ENCODE assay signal across 9 cellular contexts in genomic region chr11:78715639-78716311, GRCh38.
DNase-seq lines count a peak whose midpoint lies in the region; ATAC-seq and TF ChIP-seq lines count a peak whose summit lies in the region.
"Had no signal": no experiment of that assay in that cellular context is flagged by ENCODE, and none has a peak within 500 bp of the region (broad histone marks: within the 10 kb centered on the region; RNA-seq: fewer than 3 reads in every experiment).

No MANE protein-coding gene starts in this region.

- H3K79me2 ChIP-seq in PC-3 (ENCODE audit: low read length): no peaks in the 10 kb centered on the region

- H3K4me1 Mint-ChIP-seq in stimulated activated effector memory CD8-positive, alpha-beta T cell treated with anti-CD3 and anti-CD28 coated beads, Interleukin-12 subunit alpha, Interleukin-12 subunit beta, amount 100 ng/mL, for 72 hours: no peaks in the 10 kb centered on the region
- H3K4me1 Mint-ChIP-seq: naive thymus-derived CD4-positive, alpha-beta T cell had no signal

- H3K36me3 ChIP-seq in PC-3 (ENCODE audit: low read depth, low read length): no peaks in the 10 kb centered on the region

- no peaks in the 10 kb centered on the region for H3K9me3 Mint-ChIP-seq in stimulated activated effector memory CD8-positive, alpha-beta T cell treated with anti-CD3 and anti-CD28 coated beads, Interleukin-12 subunit alpha, Interleukin-12 subunit beta, amount 100 ng/mL, for 72 hours
- H3K9me3 Mint-ChIP-seq: naive thymus-derived CD4-positive, alpha-beta T cell had no signal

- no peak overlapping the region for H3K9ac ChIP-seq in PC-3 (ENCODE audit: low read length)

- H2AFZ ChIP-seq in PC-3 (ENCODE audit: low read length): no peak overlapping the region

- H3K27ac ChIP-seq in PC-3 (ENCODE audit: low read length): peak overlapping the region; percentile 77

- ATAC-seq in GM18511 (IDR thresholded peaks at IDR 0.05; ENCODE audit: unreplicated experiment): peak; percentile 78
- peak; percentile 90 for ATAC-seq in PC-3
- ATAC-seq in stimulated activated effector memory CD8-positive, alpha-beta T cell treated with anti-CD3 and anti-CD28 coated beads, Interleukin-12 subunit alpha, Interleukin-12 subunit beta, amount 100 ng/mL, for 72 hours: peak; percentile 58
- ATAC-seq: naive thymus-derived CD4-positive, alpha-beta T cell had no signal

- CTCF ChIA-PET in PC-3 (lab: Charles Lee): interaction anchor here (0.5 to 3.1 kb wide), 16 partner anchors 17 to 384 kb away, joined by 3 to 129 read pairs (median 6); no protein-coding TSS in a partner anchor

- no peaks in the 10 kb centered on the region for H3K9me2 ChIP-seq in PC-3 (replicated peaks; ENCODE audit: low read length)

- BruUV-seq in PC-3 (replicated peaks; lab: Mats Ljungman, UMichigan): no TSS peak

- no peaks in the 10 kb centered on the region for H4K20me1 ChIP-seq in PC-3 (ENCODE audit: low read length)

- no peaks in the 10 kb centered on the region for H3K9me3 ChIP-seq in PC-3 (ENCODE audit: low read length)

- TF ChIP-seq CTCF in AG09319 (IDR thresholded peaks at IDR 0.05; ENCODE audit: low read depth, low read length): peak; percentile 71
- TF ChIP-seq CTCF in PC-3 (conservative IDR thresholded peaks at IDR 0.05; ENCODE audit: low read depth, low read length): peak; percentile 98
- TF ChIP-seq CTCF in astrocyte of the spinal cord (IDR thresholded peaks at IDR 0.05; ENCODE audit: low read depth, low read length): peak; percentile 89

- H3K4me3 Mint-ChIP-seq in stimulated activated effector memory CD8-positive, alpha-beta T cell treated with anti-CD3 and anti-CD28 coated beads, Interleukin-12 subunit alpha, Interleukin-12 subunit beta, amount 100 ng/mL, for 72 hours: no peak overlapping the region
- H3K4me3 Mint-ChIP-seq: naive thymus-derived CD4-positive, alpha-beta T cell had no signal

- POLR2A ChIA-PET in PC-3 (lab: Charles Lee; ENCODE audit: unreplicated experiment): interaction anchor here (0.6 to 1.5 kb wide), 8 partner anchors 17 to 299 kb away, joined by 3 to 8 read pairs (median 5); no protein-coding TSS in a partner anchor

- peaks cover 6% of the 10 kb centered on the region for H3F3A ChIP-seq in PC-3 (ENCODE audit: low read length, unreplicated experiment)

- H3K4me1 ChIP-seq in PC-3 (ENCODE audit: insufficient read depth, low read length): peaks cover 33% of the 10 kb centered on the region

- peak overlapping the region; percentile 70 for H3K4me2 ChIP-seq in PC-3 (ENCODE audit: low read length)

- no peaks in the 10 kb centered on the region for H3K36me3 Mint-ChIP-seq in stimulated activated effector memory CD8-positive, alpha-beta T cell treated with anti-CD3 and anti-CD28 coated beads, Interleukin-12 subunit alpha, Interleukin-12 subunit beta, amount 100 ng/mL, for 72 hours
- H3K36me3 Mint-ChIP-seq: naive thymus-derived CD4-positive, alpha-beta T cell had no signal

- H3K4me3 ChIP-seq in PC-3 (ENCODE audit: low read length): no peak overlapping the region
- no peak overlapping the region for H3K4me3 ChIP-seq in astrocyte of the spinal cord (ENCODE audit: low read depth, low read length)

- in situ Hi-C loops in astrocyte of the spinal cord (cut with HindIII; ENCODE audit: low sequenced_read_pairs): no loop called here

- H3K27ac Mint-ChIP-seq in stimulated activated effector memory CD8-positive, alpha-beta T cell treated with anti-CD3 and anti-CD28 coated beads, Interleukin-12 subunit alpha, Interleukin-12 subunit beta, amount 100 ng/mL, for 72 hours: no peak overlapping the region
- H3K27ac Mint-ChIP-seq: naive thymus-derived CD4-positive, alpha-beta T cell had no signal

- no peaks in the 10 kb centered on the region for H3K27me3 ChIP-seq in PC-3 (ENCODE audit: low read length)

- intact Hi-C loops in PC-3 (cut with micrococcal nuclease): loop anchor here (1.0 kb wide), 6 partner anchors 25 to 246 kb away; no protein-coding TSS in a partner anchor

- DNase-seq in AG09319 (ENCODE audit: extremely low read depth, low read depth) (peak; percentile 3), KG1 (lab: John Stamatoyannopoulos, UW) (peak; percentile 1), PC-3 (peak; percentile 99), astrocyte of the spinal cord (ENCODE audit: low read depth, low spot score) (peak; percentile 90), left kidney (ENCODE audit: low read depth, low spot score) (peak; percentile 88)
- peak; percentile 9 to 57 for DNase-seq in stimulated activated effector memory CD8-positive, alpha-beta T cell treated with anti-CD3 and anti-CD28 coated beads, Interleukin-12 subunit alpha, Interleukin-12 subunit beta, amount 100 ng/mL, for 72 hours (ENCODE audit: low spot score in 2 of 2)
- DNase-seq in central memory CD4-positive, alpha-beta T cell: no peak
